ENCODE assay signal across 27 cellular contexts in genomic region chr4:54554339-54554990, GRCh38.
"Had no signal": no experiment of that assay in that cellular context is flagged by ENCODE, and none has a peak within 500 bp of the region (broad histone marks: within the 10 kb centered on the region; RNA-seq: fewer than 3 reads in every experiment).

No MANE protein-coding gene starts in this region.

- H3K36me3 ChIP-seq: adrenal gland, gastroesophageal sphincter, right atrium auricular region, spleen, suprapubic skin, transverse colon, uterus, WERI-Rb-1 had no signal

- H3K9me3 ChIP-seq: adrenal gland, body of pancreas, gastroesophageal sphincter, mucosa of descending colon, right atrium auricular region, spleen, suprapubic skin, transverse colon, uterus had no signal

- H3K27me3 ChIP-seq: adrenal gland, body of pancreas, gastroesophageal sphincter, right atrium auricular region, spleen, suprapubic skin, transverse colon, uterus had no signal

- ATAC-seq: activated CD4-positive, CD25-positive, alpha-beta regulatory T cell treated with anti-CD3 and anti-CD28 coated beads, Interleukin-2, amount 50 U/mL, for 24 hours; body of pancreas; gastroesophageal sphincter; left colon; mucosa of descending colon; natural killer cell treated with Interleukin-12 subunit alpha and Interleukin-12 subunit beta and Interleukin-15 and Interleukin-18, amount 100 ng/mL, for 72 hours had no signal

- H3K27ac ChIP-seq: adrenal gland, body of pancreas, epithelial cell of prostate, gastroesophageal sphincter, right atrium auricular region, spleen, suprapubic skin, transverse colon, uterus, WERI-Rb-1 had no signal

- DNase-seq: activated CD4-positive, alpha-beta T cell treated with anti-CD3 and anti-CD28 coated beads for 48 hours; activated CD4-positive, alpha-beta T cell treated with anti-CD3 and anti-CD28 coated beads, Interleukin-2, amount 50 U/mL, for 48 hours; activated CD8-positive, alpha-beta memory T cell treated with anti-CD3 and anti-CD28 coated beads for 24 hours; activated effector memory CD4-positive, alpha-beta T cell treated with Interleukin-2 at 50 U/mL for 16 hours; activated naive CD4-positive, alpha-beta T cell treated with Interleukin-2 at 50 U/mL for 16 hours; activated naive CD8-positive, alpha-beta T cell treated with anti-CD3 and anti-CD28 coated beads for 36 hours; adrenal gland; aorta; body of pancreas; endodermal cell; hippocampal formation; kidney; left colon; mucosa of descending colon; spleen; stimulated activated naive CD4-positive, alpha-beta T cell; T1000; transverse colon; uterus; WERI-Rb-1 had no signal

- H3K4me3 ChIP-seq: adrenal gland, body of pancreas, gastroesophageal sphincter, lung, mucosa of descending colon, right atrium auricular region, spleen, suprapubic skin, transverse colon, uterus had no signal

- H3K4me1 ChIP-seq: adrenal gland, gastroesophageal sphincter, right atrium auricular region, spleen, suprapubic skin, transverse colon, uterus had no signal
